Comparison of ENCODE assay signal across 12 cellular contexts in the genomic region with DNA sequence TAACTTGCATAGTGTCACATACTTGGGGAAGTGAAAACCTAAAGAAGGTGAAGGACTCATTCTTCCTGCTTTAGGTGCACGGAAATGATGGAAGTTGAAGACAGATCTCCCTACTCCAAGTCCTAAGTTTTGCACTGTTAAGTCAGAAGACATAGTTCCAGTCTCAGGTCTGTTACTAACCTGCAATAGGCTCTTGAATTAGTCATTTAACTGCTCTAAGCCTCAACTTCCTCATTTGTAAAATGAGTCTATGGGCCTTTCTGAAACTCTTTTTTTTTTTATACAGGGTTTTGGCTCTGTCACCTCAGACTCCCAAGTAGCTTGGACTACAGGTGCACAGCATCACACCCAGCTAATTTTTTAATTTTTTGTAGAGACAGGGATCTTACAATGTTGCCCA. TPM values are rescaled to one million over a fixed set of nuclear protein-coding genes. Genes with fewer than 3 reads are reported as not detected.
DNase-seq lines count a peak whose midpoint lies in the region; ATAC-seq and TF ChIP-seq lines count a peak whose summit lies in the region.
"Had no signal": no experiment of that assay in that cellular context is flagged by ENCODE, and none has a peak within 500 bp of the region (broad histone marks: within the 10 kb centered on the region; RNA-seq: fewer than 3 reads in every experiment).

No MANE protein-coding gene starts in this region.

- intact Hi-C loops in MCF 10A (cut with micrococcal nuclease): no loop called here

- no peak overlapping the region for H3K9ac ChIP-seq in mesenchymal stem cell (ENCODE audit: low read length)

- H3K4me3 ChIP-seq in mesenchymal stem cell (ENCODE audit: insufficient read depth in 1 of 2, low read depth in 1 of 2, low read length in 2 of 2): no peak overlapping the region
- H3K4me3 ChIP-seq: upper lobe of left lung had no signal

- H3K9me3 Mint-ChIP-seq in MCF 10A (ENCODE audit: unreplicated experiment): no peaks in the 10 kb centered on the region

- no peak overlapping the region for H4K91ac ChIP-seq in mesenchymal stem cell (ENCODE audit: low read length)

- H2BK15ac ChIP-seq in mesenchymal stem cell (ENCODE audit: low read depth, poor library complexity, severe bottlenecking): no peak overlapping the region

- no peak overlapping the region for H3K14ac ChIP-seq in mesenchymal stem cell (ENCODE audit: low read length in 2 of 2)

- no peaks in the 10 kb centered on the region for H3K4me1 ChIP-seq in mesenchymal stem cell (ENCODE audit: control insufficient read depth, insufficient read depth, low read depth, low read length)
- H3K4me1 ChIP-seq: upper lobe of left lung had no signal

- no peaks in the 10 kb centered on the region for H3K79me1 ChIP-seq in mesenchymal stem cell (replicated peaks; ENCODE audit: low read length, poor library complexity, severe bottlenecking)

- peaks cover 8 to 75% of the 10 kb centered on the region in 2 experiments for H3K27me3 ChIP-seq in mesenchymal stem cell (ENCODE audit: control insufficient read depth in 1 of 2, insufficient read depth in 1 of 2, low read length in 2 of 2)
- H3K27me3 ChIP-seq: upper lobe of left lung had no signal

- no peak overlapping the region for H2BK12ac ChIP-seq in mesenchymal stem cell (ENCODE audit: low read length in 2 of 2)

- peak; percentile 62 for ATAC-seq in GM18502 (IDR thresholded peaks at IDR 0.05; ENCODE audit: poor library complexity, unreplicated experiment)
- peak; percentile 66 for ATAC-seq in GM21528 (IDR thresholded peaks at IDR 0.05; ENCODE audit: low FRiP score, unreplicated experiment)
- peak; percentile 74 for ATAC-seq in HG03280 (IDR thresholded peaks at IDR 0.05; ENCODE audit: unreplicated experiment)

- H3K23ac ChIP-seq in mesenchymal stem cell (ENCODE audit: low read length in 2 of 2): no peak overlapping the region

- POLR2A ChIA-PET in MCF 10A (lab: Yijun Ruan, JAX): interaction anchor here (1.3 kb wide), 1 partner anchor 32 kb away, joined by 4 read pairs; no protein-coding TSS in a partner anchor

- no peak overlapping the region for H4K8ac ChIP-seq in mesenchymal stem cell (ENCODE audit: low read length)

- no peaks in the 10 kb centered on the region for H3K9me3 ChIP-seq in mesenchymal stem cell (ENCODE audit: control insufficient read depth, low read length)
- H3K9me3 ChIP-seq: upper lobe of left lung had no signal

- H3K18ac ChIP-seq in mesenchymal stem cell (ENCODE audit: low read depth in 1 of 2, low read length in 2 of 2): no peak overlapping the region

- CTCF ChIA-PET in MCF 10A (lab: Yijun Ruan, JAX): interaction anchor here (0.6 kb wide), 1 partner anchor 129 kb away, joined by 4 read pairs; no protein-coding TSS in a partner anchor

- no peak overlapping the region for H3K4me3 Mint-ChIP-seq in MCF 10A (ENCODE audit: unreplicated experiment)
- H3K4me3 Mint-ChIP-seq: mesothelial cell of epicardium had no signal

- H3K27ac ChIP-seq in mesenchymal stem cell (ENCODE audit: low read length, poor library complexity, severe bottlenecking): no peak overlapping the region
- H3K27ac ChIP-seq: upper lobe of left lung had no signal

- no peak overlapping the region for H3K4ac ChIP-seq in mesenchymal stem cell (ENCODE audit: low read depth in 1 of 2, low read length in 2 of 2)

- no peak overlapping the region for H3K4me2 ChIP-seq in mesenchymal stem cell (ENCODE audit: low read length, poor library complexity, severe bottlenecking)

- no peak overlapping the region for H2BK5ac ChIP-seq in mesenchymal stem cell (ENCODE audit: low read depth, low read length, poor library complexity, severe bottlenecking)

- H2BK120ac ChIP-seq in mesenchymal stem cell (ENCODE audit: low read depth, low read length): no peak overlapping the region

- DNase-seq in SIG-M5 treated with dmso at 0.1 percent for 504 hours (lab: John Stamatoyannopoulos, UW; ENCODE audit: unreplicated experiment): peak; percentile 75
- no peak for DNase-seq in activated CD8-positive, alpha-beta memory T cell treated with anti-CD3 and anti-CD28 coated beads, Interleukin-2, amount 50 U/mL, for 48 hours
- DNase-seq in islet precursor cell: no peak
- DNase-seq in MCF 10A (ENCODE audit: unreplicated experiment): no peak
- no peak for DNase-seq in mesenchymal stem cell
- DNase-seq: activated CD4-positive, alpha-beta T cell treated with anti-CD3 and anti-CD28 coated beads, Interleukin-2, amount 50 U/mL, for 1 hour; upper lobe of left lung had no signal

- no peak overlapping the region for H3K27ac Mint-ChIP-seq in MCF 10A (ENCODE audit: low read depth, unreplicated experiment)
- H3K27ac Mint-ChIP-seq: mesothelial cell of epicardium had no signal

- 83% methylated on average over 1 of the region's 1 CpG for WGBS in mesenchymal stem cell

- H3K27me3 Mint-ChIP-seq in MCF 10A (ENCODE audit: insufficient read depth, unreplicated experiment): peaks cover 13% of the 10 kb centered on the region

- no peak for TF ChIP-seq CTCF in MCF 10A (IDR thresholded peaks at IDR 0.05; ENCODE audit: unreplicated experiment)

- BruUV-seq in MCF 10A (replicated peaks; lab: Mats Ljungman, UMichigan): no TSS peak

- H2AFZ ChIP-seq in mesenchymal stem cell (ENCODE audit: low read depth, low read length): no peak overlapping the region

- H2AK5ac ChIP-seq in mesenchymal stem cell (ENCODE audit: low read length, severe bottlenecking): no peak overlapping the region

- H3K4me1 Mint-ChIP-seq in MCF 10A (ENCODE audit: insufficient read depth, unreplicated experiment): no peaks in the 10 kb centered on the region
- H3K4me1 Mint-ChIP-seq: mesothelial cell of epicardium had no signal

- H3K36me3 ChIP-seq in mesenchymal stem cell (ENCODE audit: control insufficient read depth in 1 of 2, insufficient read depth in 2 of 2, low read depth in 1 of 2, low read length in 2 of 2): no peaks in the 10 kb centered on the region
- H3K36me3 ChIP-seq: upper lobe of left lung had no signal

- no peaks in the 10 kb centered on the region for H3K36me3 Mint-ChIP-seq in MCF 10A (ENCODE audit: insufficient read depth, unreplicated experiment)
- H3K36me3 Mint-ChIP-seq: mesothelial cell of epicardium had no signal

RNA-seq across cellular contexts. Expression of a gene that starts 30.8 kb away (rescaled TPM):
- total RNA-seq in MCF 10A (2022): not detected in 2 replicates
- not detected for polyA plus RNA-seq in mesenchymal stem cell (2013, experiment 1 of 2)
- polyA plus RNA-seq in mesenchymal stem cell (2013, experiment 2 of 2): not detected
- total RNA-seq: astrocyte, mesothelial cell of epicardium had no signal
